ENCODE assay signal across 12 cellular contexts in the genomic region with DNA sequence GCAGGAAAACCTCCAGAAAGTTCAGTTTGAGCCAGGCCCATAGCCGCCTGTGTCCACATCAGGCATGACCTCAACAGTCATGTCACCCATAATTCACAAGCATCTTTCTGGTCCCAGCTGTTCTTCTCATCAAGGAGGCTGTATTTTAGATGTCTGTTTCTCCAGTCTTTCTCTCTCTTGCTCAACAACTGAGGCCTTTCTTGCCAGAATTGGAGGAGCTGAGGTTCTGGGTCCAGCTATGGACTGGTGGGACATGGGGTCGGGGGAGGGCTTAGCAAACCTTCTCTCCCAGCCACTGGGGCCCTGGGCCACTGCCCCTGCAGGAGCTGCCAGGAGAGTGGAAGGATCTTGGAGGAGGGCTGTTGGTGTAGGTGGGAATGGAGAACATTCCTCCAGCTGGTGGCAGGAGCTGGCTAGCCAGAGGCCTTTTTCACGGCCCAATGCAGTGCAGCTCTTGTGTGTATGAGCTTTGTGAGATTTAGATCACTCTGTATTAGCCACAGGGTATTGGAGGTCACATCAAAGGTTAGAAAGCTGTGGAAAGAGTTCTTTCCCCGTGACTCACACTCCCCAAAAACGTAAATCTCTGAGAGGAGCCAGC. TPM values are rescaled to one million over a fixed set of nuclear protein-coding genes. Genes with fewer than 3 reads are reported as not detected.
DNase-seq lines count a peak whose midpoint lies in the region; ATAC-seq and TF ChIP-seq lines count a peak whose summit lies in the region.
"Had no signal": no experiment of that assay in that cellular context is flagged by ENCODE, and none has a peak within 500 bp of the region (broad histone marks: within the 10 kb centered on the region; RNA-seq: fewer than 3 reads in every experiment).

No MANE protein-coding gene starts in this region.

- intact Hi-C loops in breast epithelium (cut with DNase I; ENCODE audit: low total_unique reads) = no loop called here
- intact Hi-C loops in left lung (cut with DNase I) = no loop called here
- intact Hi-C loops in dorsolateral prefrontal cortex (cut with DNase I) = no loop called here

- no peaks in the 10 kb centered on the region for H3K27me3 ChIP-seq in breast epithelium
- H3K27me3 ChIP-seq in left lung = no peaks in the 10 kb centered on the region
- H3K27me3 ChIP-seq in dorsolateral prefrontal cortex = peaks cover 0 to 3% (median 0%) of the 10 kb centered on the region in 45 donors

- H3K4me1 Mint-ChIP-seq in type B pancreatic cell (ENCODE audit: unreplicated experiment) = peaks cover 52% of the 10 kb centered on the region
- no peaks in the 10 kb centered on the region for H3K4me1 Mint-ChIP-seq in activated T-cell treated with anti-CD3 and anti-CD28 coated beads, Interleukin-2, amount 50 U/mL, for 4 hours (ENCODE audit: low read depth)
- H3K4me1 Mint-ChIP-seq: activated naive CD4-positive, alpha-beta T cell treated with anti-CD3 and anti-CD28 coated beads, Interleukin-2, amount 10 ng/mL, durations not matched to agents 7 days and 5 days had no signal

- H3K27ac ChIP-seq in breast epithelium (peak overlapping the region; percentile 62 to 67), left lung (peak overlapping the region in 1 of 2 donors; percentile 62), dorsolateral prefrontal cortex (peak overlapping the region in 11 of 59 donors; percentile 7 to 56 (median 30))

- H3K9me3 ChIP-seq in breast epithelium (no peaks in the 10 kb centered on the region), left lung (no peaks in the 10 kb centered on the region)

- DNase-seq in HT1080 (ENCODE audit: low read depth) (peak; percentile 70), breast epithelium (ENCODE audit: low spot score in 2 of 2) (no peak), left lung (no peak), type B pancreatic cell (ENCODE audit: extremely low spot score, unreplicated experiment) (no peak), dorsolateral prefrontal cortex (no peak)
- no peak for DNase-seq in activated T-cell treated with anti-CD3 and anti-CD28 coated beads, Interleukin-2, amount 50 U/mL, for 4 hours
- DNase-seq in activated CD4-positive, alpha-beta T cell treated with anti-CD3 and anti-CD28 coated beads for 4 hours = no peak
- DNase-seq: activated naive CD4-positive, alpha-beta T cell treated with anti-CD3 and anti-CD28 coated beads, Interleukin-2, amount 10 ng/mL, durations not matched to agents 7 days and 5 days; NCI-H1105; stimulated activated CD4-positive, alpha-beta T cell treated with anti-CD3 and anti-CD28 coated beads, Interleukin-2, amount 100 ng/mL, for 48 hours; T-helper 17 cell had no signal

- ATAC-seq in left lung = peak; percentile 20
- ATAC-seq in activated T-cell treated with anti-CD3 and anti-CD28 coated beads, Interleukin-2, amount 50 U/mL, for 4 hours = no peak
- ATAC-seq in HG02852 (IDR thresholded peaks at IDR 0.05; ENCODE audit: unreplicated experiment) = no peak
- ATAC-seq: T-helper 17 cell had no signal

- H3K36me3 Mint-ChIP-seq in type B pancreatic cell = no peaks in the 10 kb centered on the region
- no peaks in the 10 kb centered on the region for H3K36me3 Mint-ChIP-seq in activated T-cell treated with anti-CD3 and anti-CD28 coated beads, Interleukin-2, amount 50 U/mL, for 4 hours (ENCODE audit: insufficient read depth)
- H3K36me3 Mint-ChIP-seq: activated naive CD4-positive, alpha-beta T cell treated with anti-CD3 and anti-CD28 coated beads, Interleukin-2, amount 10 ng/mL, durations not matched to agents 7 days and 5 days had no signal

- H3K27ac Mint-ChIP-seq in type B pancreatic cell = peak overlapping the region; percentile 3
- H3K27ac Mint-ChIP-seq: activated naive CD4-positive, alpha-beta T cell treated with anti-CD3 and anti-CD28 coated beads, Interleukin-2, amount 10 ng/mL, durations not matched to agents 7 days and 5 days; T-helper 17 cell had no signal

- no peak for TF ChIP-seq POLR2A in breast epithelium (IDR thresholded peaks at IDR 0.05)

- TF ChIP-seq CTCF in breast epithelium (IDR thresholded peaks at IDR 0.05) (no peak), left lung (IDR thresholded peaks at IDR 0.05) (no peak), type B pancreatic cell (conservative IDR thresholded peaks at IDR 0.05) (no peak), dorsolateral prefrontal cortex (IDR thresholded peaks at IDR 0.05 in 54 of 56, conservative IDR thresholded peaks at IDR 0.05 in 2 of 56; ENCODE audit: low read depth in 1 of 56, partially characterized antibody in 56 of 56) (no peak)

- H3K27me3 Mint-ChIP-seq in type B pancreatic cell = no peaks in the 10 kb centered on the region
- H3K27me3 Mint-ChIP-seq in activated T-cell treated with anti-CD3 and anti-CD28 coated beads, Interleukin-2, amount 50 U/mL, for 4 hours (ENCODE audit: low read depth) = peaks cover 7% of the 10 kb centered on the region

- H3K4me1 ChIP-seq in breast epithelium = peaks cover 0 to 11% of the 10 kb centered on the region in 2 donors
- H3K4me1 ChIP-seq in left lung = peaks cover 14 to 25% of the 10 kb centered on the region in 2 donors

- H3K4me3 Mint-ChIP-seq in type B pancreatic cell = no peak overlapping the region
- H3K4me3 Mint-ChIP-seq in activated T-cell treated with anti-CD3 and anti-CD28 coated beads, Interleukin-2, amount 50 U/mL, for 4 hours = no peak overlapping the region
- H3K4me3 Mint-ChIP-seq: activated naive CD4-positive, alpha-beta T cell treated with anti-CD3 and anti-CD28 coated beads, Interleukin-2, amount 10 ng/mL, durations not matched to agents 7 days and 5 days; T-helper 17 cell had no signal

- no peaks in the 10 kb centered on the region for H3K9me3 Mint-ChIP-seq in type B pancreatic cell
- no peaks in the 10 kb centered on the region for H3K9me3 Mint-ChIP-seq in activated T-cell treated with anti-CD3 and anti-CD28 coated beads, Interleukin-2, amount 50 U/mL, for 4 hours
- H3K9me3 Mint-ChIP-seq: activated naive CD4-positive, alpha-beta T cell treated with anti-CD3 and anti-CD28 coated beads, Interleukin-2, amount 10 ng/mL, durations not matched to agents 7 days and 5 days had no signal

- H3K36me3 ChIP-seq in breast epithelium (no peaks in the 10 kb centered on the region), left lung (no peaks in the 10 kb centered on the region)

- H3K4me3 ChIP-seq in breast epithelium (no peak overlapping the region), left lung (no peak overlapping the region), dorsolateral prefrontal cortex (no peak overlapping the region)

RNA-seq across cellular contexts. Expression of a gene that starts 23.5 kb away (rescaled TPM):
- total RNA-seq in HT1080 (2014; rRNA removed; shearing (Covaris generic)) = 56.1 and 76.3 TPM in 2 replicates
- 69.7 and 73.6 TPM in 2 replicates for polyA plus RNA-seq in HT1080 (2015; cell fraction: cytosol; rRNA removed)
- 42.4 and 45.3 TPM in 2 replicates for polyA plus RNA-seq in HT1080 (2015; cell fraction: nucleus; rRNA removed)
- total RNA-seq in breast epithelium (10 to 100 TPM; 16.5 to 40.4 (median 38.3) TPM), left lung (10 to 100 TPM; 27.8 to 34.8 TPM), type B pancreatic cell (ENCODE audit: low replicate concordance) (69.2 and 75.2 TPM in 2 replicates), dorsolateral prefrontal cortex (10 to 100 TPM; 21.7 to 62.9 (median 43.4) TPM)
- 10 to 100 TPM; 24.8 to 27.6 (median 25.7) TPM for total RNA-seq in activated T-cell treated with anti-CD3 and anti-CD28 coated beads, Interleukin-2, amount 50 U/mL, for 4 hours
